In the genomic region with DNA sequence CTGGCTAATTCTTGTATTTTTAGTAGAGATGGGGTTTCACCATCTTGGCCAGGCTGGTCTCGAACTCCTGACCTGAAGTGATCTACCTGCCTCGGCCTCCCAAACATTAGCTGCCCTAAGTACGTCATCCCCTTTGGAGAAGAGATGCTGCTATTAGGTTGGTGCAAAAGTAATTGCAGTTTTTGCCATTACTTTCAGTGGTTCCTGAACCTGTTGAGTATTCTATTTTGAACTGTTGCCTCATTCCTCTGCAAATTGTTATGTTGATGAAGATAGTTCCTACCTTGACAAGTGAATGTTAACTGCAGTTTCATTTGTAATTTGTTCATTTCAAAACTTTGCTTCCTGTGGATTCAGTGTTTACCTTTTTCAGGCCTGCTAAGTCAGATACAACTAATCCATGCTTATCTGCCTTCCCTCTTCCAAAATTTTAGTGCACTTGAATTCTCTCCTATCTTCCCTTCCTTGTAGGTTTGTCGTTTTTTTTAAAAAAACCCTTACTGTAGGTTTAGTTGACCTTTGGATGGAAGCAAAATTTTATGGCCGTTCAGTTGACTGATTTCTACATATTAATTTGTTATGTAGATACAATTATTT, we compare ENCODE assay signal across 24 cellular contexts. TPM values are rescaled to one million over a fixed set of nuclear protein-coding genes. Genes with fewer than 3 reads are reported as not detected.
DNase-seq lines count a peak whose midpoint lies in the region; ATAC-seq and TF ChIP-seq lines count a peak whose summit lies in the region.
"Had no signal": no experiment of that assay in that cellular context is flagged by ENCODE, and none has a peak within 500 bp of the region (broad histone marks: within the 10 kb centered on the region; RNA-seq: fewer than 3 reads in every experiment).

No MANE protein-coding gene starts in this region.

- H3K27me3 Mint-ChIP-seq in H9 (ENCODE audit: low read depth): no peaks in the 10 kb centered on the region
- no peaks in the 10 kb centered on the region for H3K27me3 Mint-ChIP-seq in activated T-helper 17 cell treated with anti-CD3 and anti-CD28 coated beads, Interleukin-2, amount 50 U/mL, for 72 hours
- H3K27me3 Mint-ChIP-seq: CD4-positive, alpha-beta T cell had no signal

- DNase-seq in GM12865 (ENCODE audit: low read depth): peak; percentile 16
- DNase-seq in H9: no peak
- DNase-seq in mucosa of descending colon: no peak
- DNase-seq in RKO (ENCODE audit: low spot score): no peak
- no peak for DNase-seq in esophagus muscularis mucosa (ENCODE audit: extremely low spot score)
- DNase-seq in superior temporal gyrus (ENCODE audit: extremely low spot score): no peak
- DNase-seq: AML-193; CD4-positive, alpha-beta T cell; COR-L47; GDM1; IMR-90; MM.1S; NCI-H2029; NCI-H446; NCI-H524 treated with DMSO at 0.1 percent for 48 hours; PC-9; Right ventricle myocardium superior; RPMI8226 had no signal

- H3K4me3 ChIP-seq in GM12865 (ENCODE audit: low read depth, low read length): no peak overlapping the region
- H3K4me3 ChIP-seq in mucosa of descending colon: no peak overlapping the region
- no peak overlapping the region for H3K4me3 ChIP-seq in esophagus muscularis mucosa
- H3K4me3 ChIP-seq: A549; BLaER1 treated with 17β-estradiol and CSF1 and Interleukin-3, amounts not matched to agents 10 nM and 100 nM; HAP-1; PC-9 had no signal

- no peak overlapping the region for H4K91ac ChIP-seq in H9 (ENCODE audit: insufficient read length, low read depth, low read length)

- H3K18ac ChIP-seq in H9 (ENCODE audit: insufficient read length, low read depth, low read length): no peak overlapping the region

- no peaks in the 10 kb centered on the region for H3K23me2 ChIP-seq in H9 (ENCODE audit: insufficient read length, low read depth, low read length, poor library complexity, severe bottlenecking)

- no peak for TF ChIP-seq CTCF in GM12865 (IDR thresholded peaks at IDR 0.05; ENCODE audit: insufficient read depth, low read depth, low read length, missing control alignments)
- TF ChIP-seq CTCF in H9 (conservative IDR thresholded peaks at IDR 0.05): no peak
- no peak for TF ChIP-seq CTCF in mucosa of descending colon (IDR thresholded peaks at IDR 0.05)
- TF ChIP-seq CTCF in esophagus muscularis mucosa (IDR thresholded peaks at IDR 0.05): no peak

- no peak overlapping the region for H2AK5ac ChIP-seq in H9 (ENCODE audit: insufficient read length, low read length)

- no peak overlapping the region for H2BK15ac ChIP-seq in H9 (ENCODE audit: low read depth, low read length)

- no peak overlapping the region for H3K27ac ChIP-seq in H9 (ENCODE audit: insufficient read length, low read depth, low read length)
- no peak overlapping the region for H3K27ac ChIP-seq in esophagus muscularis mucosa (replicated peaks in 1 of 4)
- H3K27ac ChIP-seq: A549; BLaER1 treated with 17β-estradiol and CSF1 and Interleukin-3, amounts not matched to agents 10 nM and 100 nM; KMS-11; PC-9 had no signal

- ATAC-seq in activated T-helper 17 cell treated with anti-CD3 and anti-CD28 coated beads, Interleukin-2, amount 50 U/mL, for 72 hours (replicated peaks): no peak
- ATAC-seq in mucosa of descending colon (peak; percentile 26), GM21447 (IDR thresholded peaks at IDR 0.05; ENCODE audit: unreplicated experiment) (no peak)
- ATAC-seq: A549 had no signal

- no peak overlapping the region for H2BK120ac ChIP-seq in H9 (ENCODE audit: low read depth, low read length, poor library complexity, severe bottlenecking)

- no peak overlapping the region for H3K9ac ChIP-seq in H9 (ENCODE audit: extremely low read depth, insufficient read length, low read length)
- H3K9ac ChIP-seq: BLaER1 treated with 17β-estradiol and CSF1 and Interleukin-3, amounts not matched to agents 10 nM and 100 nM; KMS-11 had no signal

- H3K23ac ChIP-seq in H9 (ENCODE audit: insufficient read length, low read depth, low read length): no peak overlapping the region

- no peak for TF ChIP-seq EP300 in esophagus muscularis mucosa (IDR thresholded peaks at IDR 0.05)

- H3K9me3 ChIP-seq in H9 (ENCODE audit: control insufficient read depth, low read depth, low read length) (no peaks in the 10 kb centered on the region), mucosa of descending colon (peaks cover 4% of the 10 kb centered on the region), esophagus muscularis mucosa (peaks cover 0 to 11% (median 6%) of the 10 kb centered on the region in 4 donors)
- H3K9me3 ChIP-seq: HAP-1 had no signal

- H4K5ac ChIP-seq in H9 (ENCODE audit: insufficient read length, low read depth, low read length): no peak overlapping the region

- peaks cover 6% of the 10 kb centered on the region; the same call in 1 of the 2 replicates for H3K4me1 ChIP-seq in H9 (ENCODE audit: insufficient read depth, low read length)
- H3K4me1 ChIP-seq in mucosa of descending colon (ENCODE audit: low read depth): peaks cover 3% of the 10 kb centered on the region
- H3K4me1 ChIP-seq in esophagus muscularis mucosa: peaks cover 13 to 22% (median 16%) of the 10 kb centered on the region in 4 donors
- H3K4me1 ChIP-seq: A549 had no signal

- H3K36me3 ChIP-seq in mucosa of descending colon (ENCODE audit: low read depth) (no peaks in the 10 kb centered on the region), esophagus muscularis mucosa (peaks cover 0 to 30% (median 14%) of the 10 kb centered on the region in 4 donors)

- H4K20me1 ChIP-seq in H9 (ENCODE audit: control insufficient read depth, insufficient read depth, insufficient read length): no peaks in the 10 kb centered on the region

- no peak overlapping the region for H2AFZ ChIP-seq in H9 (ENCODE audit: low read length)
- H2AFZ ChIP-seq: PC-9 had no signal

- peak overlapping the region in 2 of 3 experiments; percentile 37 to 56; a peak in 2 of 7 replicates for H3K27ac Mint-ChIP-seq in H9
- H3K27ac Mint-ChIP-seq in activated T-helper 17 cell treated with anti-CD3 and anti-CD28 coated beads, Interleukin-2, amount 50 U/mL, for 72 hours: peak overlapping the region; percentile 59

- H3K14ac ChIP-seq in H9 (ENCODE audit: insufficient read depth, low read length): no peak overlapping the region

- H3K4me1 Mint-ChIP-seq in H9: peaks cover 40 to 50% of the 10 kb centered on the region in 2 experiments
- H3K4me1 Mint-ChIP-seq in activated T-helper 17 cell treated with anti-CD3 and anti-CD28 coated beads, Interleukin-2, amount 50 U/mL, for 72 hours: peaks cover 33% of the 10 kb centered on the region

- H3K79me2 ChIP-seq in H9 (ENCODE audit: insufficient read depth, low read length): peaks cover 27% of the 10 kb centered on the region

- H2BK20ac ChIP-seq in H9 (ENCODE audit: low read depth, low read length, poor library complexity, severe bottlenecking): no peak overlapping the region

- H3K4ac ChIP-seq in H9 (ENCODE audit: low read depth, low read length): no peak overlapping the region

- no peak overlapping the region for H4K8ac ChIP-seq in H9 (replicated peaks; ENCODE audit: insufficient read length, low read depth, low read length)

- no peak overlapping the region for H3K56ac ChIP-seq in H9 (ENCODE audit: insufficient read length, low read depth, low read length)

- H3T11ph ChIP-seq in H9 (ENCODE audit: low read length): no peak overlapping the region

- 0 out of 5 replicates have a peak, but pooled peaks cover 0 to 1% of the 10 kb centered on the region in 2 experiments for H3K9me3 Mint-ChIP-seq in H9
- no peaks in the 10 kb centered on the region for H3K9me3 Mint-ChIP-seq in activated T-helper 17 cell treated with anti-CD3 and anti-CD28 coated beads, Interleukin-2, amount 50 U/mL, for 72 hours

- no peak overlapping the region for H2BK12ac ChIP-seq in H9 (ENCODE audit: insufficient read length, low read depth, low read length)

- H3K27me3 ChIP-seq in H9 (ENCODE audit: insufficient read depth, low read length) (no peaks in the 10 kb centered on the region), esophagus muscularis mucosa (no peaks in the 10 kb centered on the region)
- H3K27me3 ChIP-seq: BLaER1 treated with 17β-estradiol and CSF1 and Interleukin-3, amounts not matched to agents 10 nM and 100 nM had no signal

- TF ChIP-seq POLR2A in esophagus muscularis mucosa (IDR thresholded peaks at IDR 0.05; ENCODE audit: low read depth): no peak

- H3K4me2 ChIP-seq in H9 (ENCODE audit: insufficient read depth, insufficient read length, low read length): no peak overlapping the region
- H3K4me2 ChIP-seq: A549, KMS-11, PC-9 had no signal

- no peak overlapping the region for H2BK5ac ChIP-seq in H9 (ENCODE audit: insufficient read length, low read length)

- peaks cover 8% of the 10 kb centered on the region for H3K79me1 ChIP-seq in H9 (ENCODE audit: insufficient read depth, low read depth, low read length, poor library complexity, severe bottlenecking)

- no CpG with 5 or more reads among the region's 5 CpGs for WGBS in H9 (ENCODE audit: extremely low coverage, insufficient read length, low lambda C conversion rate)
- 84% methylated on average over 5 of the region's 5 CpGs for WGBS in esophagus muscularis mucosa

- peaks cover 18 to 40% (median 38%) of the 10 kb centered on the region in 3 experiments for H3K36me3 Mint-ChIP-seq in H9 (ENCODE audit: insufficient read depth in 1 of 3, low read depth in 3 of 3)
- H3K36me3 Mint-ChIP-seq in activated T-helper 17 cell treated with anti-CD3 and anti-CD28 coated beads, Interleukin-2, amount 50 U/mL, for 72 hours (ENCODE audit: low read depth): peaks cover 78% of the 10 kb centered on the region

- intact Hi-C loops in mucosa of descending colon (cut with DNase I, micrococcal nuclease): no loop called here
- intact Hi-C loops in esophagus muscularis mucosa (cut with DNase I): no loop called here

- no peak overlapping the region for H3K4me3 Mint-ChIP-seq in H9
- H3K4me3 Mint-ChIP-seq in activated T-helper 17 cell treated with anti-CD3 and anti-CD28 coated beads, Interleukin-2, amount 50 U/mL, for 72 hours: no peak overlapping the region
- H3K4me3 Mint-ChIP-seq: CD4-positive, alpha-beta T cell had no signal

RNA-seq across cellular contexts. Expression of a gene that starts 24.0 kb away (rescaled TPM):
- total RNA-seq in H9 (2021) (169 and 173 TPM in 2 replicates), mucosa of descending colon (10 to 100 TPM; 58.9 to 85.1 (median 70.3) TPM), esophagus muscularis mucosa (10 to 100 TPM; 36.8 to 49.4 (median 45.5) TPM)
- total RNA-seq in activated T-helper 17 cell treated with anti-CD3 and anti-CD28 coated beads, Interleukin-2, amount 50 U/mL, for 72 hours: 100 to 1,000 TPM in 1 of 2 donors, 10 to 100 TPM in 1; 42.4 to 106 TPM
